In the genomic region with DNA sequence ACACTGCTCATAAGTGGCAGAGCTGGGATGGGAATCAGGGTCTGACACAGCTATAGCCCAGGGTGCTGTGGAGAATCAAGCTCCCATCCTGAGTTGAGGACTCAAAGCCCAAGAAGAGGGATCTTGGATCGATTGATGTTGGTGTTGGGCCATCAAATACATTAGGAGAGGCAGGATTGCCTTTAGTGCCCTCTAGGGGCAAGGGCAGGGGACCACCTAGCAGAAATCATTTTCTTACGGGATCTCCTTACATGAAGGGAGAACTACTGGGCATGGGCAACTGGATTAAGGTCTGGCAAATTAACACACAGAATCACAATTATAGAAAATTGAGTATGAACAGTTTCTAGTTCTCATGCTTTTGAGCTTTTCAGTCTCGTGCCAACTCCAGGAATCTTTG, we compare ENCODE assay signal across 8 cellular contexts. TPM values are rescaled to one million over a fixed set of nuclear protein-coding genes. Genes with fewer than 3 reads are reported as not detected.
A peak's percentile ranks its signal among the peaks of the same experiment; 100 is the strongest.
DNase-seq lines count a peak whose midpoint lies in the region; TF ChIP-seq lines count a peak whose summit lies in the region.

No MANE protein-coding gene starts in this region.

- TF ChIP-seq CTCF in adrenal gland (IDR thresholded peaks at IDR 0.05) (peak in 4 of 6 experiments; percentile 18 to 33 (median 25)), osteoblast (IDR thresholded peaks at IDR 0.05; ENCODE audit: extremely low read depth, low read depth, low read length) (peak; percentile 33), right atrium auricular region (IDR thresholded peaks at IDR 0.05) (peak in 1 of 2 donors; percentile 16)

- H3K4me1 ChIP-seq in adrenal gland (replicated peaks in 1 of 2): no peaks in the 10 kb centered on the region
- H3K4me1 ChIP-seq in osteoblast (ENCODE audit: insufficient read depth, low read length): no peaks in the 10 kb centered on the region
- H3K4me1 ChIP-seq in right atrium auricular region: no peaks in the 10 kb centered on the region

- no peaks in the 10 kb centered on the region for H3K27me3 ChIP-seq in adrenal gland
- peaks cover 9% of the 10 kb centered on the region for H3K27me3 ChIP-seq in osteoblast (ENCODE audit: insufficient read depth, low read length)
- no peaks in the 10 kb centered on the region for H3K27me3 ChIP-seq in right atrium auricular region

- H3K27ac ChIP-seq in adrenal gland (no peak overlapping the region), osteoblast (ENCODE audit: low read depth, low read length) (no peak overlapping the region), right atrium auricular region (no peak overlapping the region)

- no peak for TF ChIP-seq POLR2A in adrenal gland (IDR thresholded peaks at IDR 0.05)

- 53 to 68% (median 61%) methylated on average over 3 of the region's 3 CpGs for WGBS in adrenal gland, 4 donors

- intact Hi-C loops in adrenal gland (cut with DNase I): no loop called here

- H3K4me2 ChIP-seq in osteoblast (ENCODE audit: insufficient read depth, low read length): no peak overlapping the region

- peak; percentile 16 for DNase-seq in NCI-H748 (lab: John Stamatoyannopoulos, UW; ENCODE audit: unreplicated experiment)
- no peak for DNase-seq in NCI-H748 treated with DMSO at 0.1 percent for 48 hours (lab: John Stamatoyannopoulos, UW)
- peak; percentile 16 for DNase-seq in Jurkat, Clone E6-1 (ENCODE audit: low read depth, low spot score)
- DNase-seq in adrenal gland: peak in 1 of 7 donors; percentile 3
- no peak for DNase-seq in osteoblast (ENCODE audit: insufficient read length, low spot score, missing footprints)
- no peak for DNase-seq in NCI-H2227 (lab: John Stamatoyannopoulos, UW; ENCODE audit: unreplicated experiment)
- DNase-seq in activated naive CD4-positive, alpha-beta T cell treated with anti-CD3 and anti-CD28 coated beads, Interleukin-2, amount 50 U/mL, for 16 hours: no peak
- DNase-seq in right atrium auricular region (ENCODE audit: low spot score): no peak

- H3K9me3 ChIP-seq in adrenal gland (replicated peaks in 1 of 3) (no peaks in the 10 kb centered on the region), osteoblast (ENCODE audit: low read depth, low read length) (no peaks in the 10 kb centered on the region), right atrium auricular region (no peaks in the 10 kb centered on the region)

- H3K4me3 ChIP-seq in Jurkat, Clone E6-1 (ENCODE audit: low read length): no peak overlapping the region
- no peak overlapping the region for H3K4me3 ChIP-seq in adrenal gland
- no peak overlapping the region for H3K4me3 ChIP-seq in osteoblast (ENCODE audit: insufficient read depth, low read length)
- no peak overlapping the region for H3K4me3 ChIP-seq in right atrium auricular region

- H3K36me3 ChIP-seq in adrenal gland (replicated peaks in 1 of 2) (no peaks in the 10 kb centered on the region), osteoblast (ENCODE audit: insufficient read depth, low read length) (no peaks in the 10 kb centered on the region), right atrium auricular region (no peaks in the 10 kb centered on the region)

- no peaks in the 10 kb centered on the region for H4K20me1 ChIP-seq in osteoblast (ENCODE audit: insufficient read depth, low read length)

- H2AFZ ChIP-seq in osteoblast (ENCODE audit: low read length): no peak overlapping the region

- H3K79me2 ChIP-seq in osteoblast (ENCODE audit: insufficient read depth, low read length): no peaks in the 10 kb centered on the region

RNA-seq across cellular contexts. Expression of a gene that starts 24.9 kb away (rescaled TPM):
- 22.6 TPM for polyA plus RNA-seq in Jurkat, Clone E6-1 (2012; ENCODE audit: insufficient read depth, insufficient read length)
- 10 to 100 TPM; 13.3 to 48.0 (median 17.4) TPM for total RNA-seq in adrenal gland
- polyA plus RNA-seq in adrenal gland: 10 to 100 TPM in 1 of 3 donors, 1 to 10 TPM in 2; 7.0 to 16.7 (median 7.2) TPM
- total RNA-seq in osteoblast: 17.4 and 20.3 TPM in 2 replicates
- total RNA-seq in right atrium auricular region: 10 to 100 TPM; 31.4 to 35.9 TPM

RNA-seq across cellular contexts. Expression of a gene that starts 38.8 kb away (rescaled TPM):
- 5.7 TPM for polyA plus RNA-seq in Jurkat, Clone E6-1 (2012; ENCODE audit: insufficient read depth, insufficient read length)
- total RNA-seq in adrenal gland (1 to 10 TPM in 6 of 8 donors, under 1 TPM in 2; 0.54 to 3.7 (median 2.4) TPM), osteoblast (2.9 and 3.2 TPM in 2 replicates), right atrium auricular region (under 1 TPM; 0.89 to 0.90 TPM)
- 1 to 10 TPM in 1 of 3 donors, under 1 TPM in 2; 0.61 to 6.6 (median 0.97) TPM for polyA plus RNA-seq in adrenal gland

RNA-seq across cellular contexts. Expression of a gene that starts 39.0 kb away (rescaled TPM):
- 36.3 TPM for polyA plus RNA-seq in Jurkat, Clone E6-1 (2012; ENCODE audit: insufficient read depth, insufficient read length)
- 10 to 100 TPM; 24.8 to 51.3 (median 42.0) TPM for total RNA-seq in adrenal gland
- 10 to 100 TPM; 18.9 to 75.4 (median 21.9) TPM for polyA plus RNA-seq in adrenal gland
- 44.5 and 47.7 TPM in 2 replicates for total RNA-seq in osteoblast
- total RNA-seq in right atrium auricular region: 10 to 100 TPM; 15.1 to 16.2 TPM

Comparison
In these comparisons a context has a peak if more than half of its experiments do, and no peak if none do; other contexts are left out.
1. DNase-seq: peak in NCI-H748 (single experiment) and Jurkat, Clone E6-1 (single experiment); none in NCI-H748 treated with DMSO at 0.1 percent for 48 hours (single experiment), osteoblast (single experiment), NCI-H2227 (single experiment), activated naive CD4-positive, alpha-beta T cell treated with anti-CD3 and anti-CD28 coated beads, Interleukin-2, amount 50 U/mL, for 16 hours (single experiment) and right atrium auricular region (single experiment).